Comparison of ENCODE assay signal across 21 cellular contexts in the genomic region with DNA sequence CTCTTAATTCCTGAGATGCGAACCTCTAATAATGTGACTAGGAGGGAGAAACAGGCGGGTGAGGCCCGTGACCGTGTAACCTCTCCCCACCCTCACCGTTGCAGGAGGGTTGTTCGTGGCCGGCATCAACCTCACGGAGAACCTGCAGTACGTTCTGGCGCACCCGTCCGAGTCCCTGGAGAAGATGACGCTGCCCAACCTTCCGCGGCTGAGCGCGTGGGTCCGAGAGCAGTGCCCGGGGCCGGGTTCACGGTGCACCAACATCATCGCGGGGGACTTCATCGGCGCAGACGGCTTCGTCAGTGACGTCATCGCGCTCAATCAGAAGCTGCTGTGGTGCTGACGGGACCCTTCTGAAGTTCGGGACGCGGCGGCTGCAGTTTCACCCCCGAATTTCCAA. TPM values are rescaled to one million over a fixed set of nuclear protein-coding genes. Genes with fewer than 3 reads are reported as not detected.
A peak's percentile ranks its signal among the peaks of the same experiment; 100 is the strongest.
DNase-seq lines count a peak whose midpoint lies in the region; ATAC-seq, FAIRE-seq and TF ChIP-seq lines count a peak whose summit lies in the region.
"Had no signal": no experiment of that assay in that cellular context is flagged by ENCODE, and none has a peak within 500 bp of the region (broad histone marks: within the 10 kb centered on the region; RNA-seq: fewer than 3 reads in every experiment).

No MANE protein-coding gene starts in this region.

- no peak overlapping the region for H3K56ac ChIP-seq in H9 (ENCODE audit: insufficient read length, low read depth, low read length)

- no peak for TF ChIP-seq RAD21 in GM12878 (IDR thresholded peaks at IDR 0.05; ENCODE audit: insufficient read depth, low read depth, low read length)

- H3K4me1 ChIP-seq in GM12878 (ENCODE audit: control insufficient read depth, insufficient read depth, low read length) (no peaks in the 10 kb centered on the region), left lung (no peaks in the 10 kb centered on the region), sigmoid colon (no peaks in the 10 kb centered on the region), H9 (ENCODE audit: insufficient read depth, low read length) (no peaks in the 10 kb centered on the region)
- H3K4me1 ChIP-seq: Caco-2 had no signal

- in situ Hi-C loops in GM12878 (cut with MboI): no loop called here

- H2AFZ ChIP-seq in GM12878 (ENCODE audit: control insufficient read depth, low read depth, low read length) (no peak overlapping the region), H9 (ENCODE audit: low read length) (no peak overlapping the region)

- H3K36me3 Mint-ChIP-seq in H9 (ENCODE audit: insufficient read depth in 1 of 3, low read depth in 3 of 3): peaks cover 60 to 75% (median 71%) of the 10 kb centered on the region in 3 experiments

- H3K9me3 ChIP-seq in GM12878 (replicated peaks; ENCODE audit: control insufficient read depth, insufficient read depth, low read length): no peaks in the 10 kb centered on the region; the same call in 2 of the 3 replicates
- no peaks in the 10 kb centered on the region for H3K9me3 ChIP-seq in left lung
- no peaks in the 10 kb centered on the region for H3K9me3 ChIP-seq in sigmoid colon
- no peaks in the 10 kb centered on the region for H3K9me3 ChIP-seq in H9 (ENCODE audit: control insufficient read depth, low read depth, low read length)
- H3K9me3 ChIP-seq: Caco-2, SK-N-SH had no signal

- no peaks in the 10 kb centered on the region for H3K4me1 Mint-ChIP-seq in H9
- H3K4me1 Mint-ChIP-seq: CD4-positive, alpha-beta memory T cell had no signal

- no peak overlapping the region for H3K18ac ChIP-seq in H9 (ENCODE audit: insufficient read length, low read depth, low read length)

- H3K23me2 ChIP-seq in H9 (ENCODE audit: insufficient read length, low read depth, low read length, poor library complexity, severe bottlenecking): no peaks in the 10 kb centered on the region

- H3K9me3 Mint-ChIP-seq in H9: no peaks in the 10 kb centered on the region

- no peak for TF ChIP-seq CTCF in GM12878 (IDR thresholded peaks at IDR 0.05 in 2 of 3, conservative IDR thresholded peaks at IDR 0.05 in 1 of 3; ENCODE audit: control insufficient read depth in 2 of 3, extremely low read depth in 1 of 3, insufficient read depth in 1 of 3, low read depth in 3 of 3, low read length in 3 of 3)
- TF ChIP-seq CTCF in left lung (IDR thresholded peaks at IDR 0.05): no peak
- TF ChIP-seq CTCF in sigmoid colon (IDR thresholded peaks at IDR 0.05): no peak
- no peak for TF ChIP-seq CTCF in H9 (conservative IDR thresholded peaks at IDR 0.05)

- no peak for FAIRE-seq in GM12878 (lab: Jason Lieb, UNC)
- FAIRE-seq: GM18507 had no signal

- SMC1A ChIA-PET in GM12878 (lab: Charles Lee; ENCODE audit: uncharacterized antibody, unreplicated experiment): no interaction called here

- no peak overlapping the region for H2BK120ac ChIP-seq in H9 (ENCODE audit: low read depth, low read length, poor library complexity, severe bottlenecking)

- no peak overlapping the region for H2AK5ac ChIP-seq in H9 (ENCODE audit: insufficient read length, low read length)

- RAD21 ChIA-PET in GM12878 (lab: Charles Lee; ENCODE audit: unreplicated experiment): no interaction called here

- H3K36me3 ChIP-seq in H7 (replicated peaks; ENCODE audit: control insufficient read depth, insufficient read depth, low read length): peaks cover 27% of the 10 kb centered on the region
- peaks cover 0 to 1% of the 10 kb centered on the region in 2 experiments; a peak in 3 of 4 replicates for H3K36me3 ChIP-seq in GM12878 (ENCODE audit: control insufficient read depth in 2 of 2, insufficient read depth in 2 of 2, low read length in 1 of 2)
- peaks cover 0 to 68% of the 10 kb centered on the region in 2 donors for H3K36me3 ChIP-seq in left lung
- peaks cover 0 to 56% (median 6%) of the 10 kb centered on the region in 4 donors for H3K36me3 ChIP-seq in sigmoid colon

- no peak overlapping the region for H2BK15ac ChIP-seq in H9 (ENCODE audit: low read depth, low read length)

- H3K79me2 ChIP-seq in GM12878 (ENCODE audit: control insufficient read depth, insufficient read depth, low read length) (no peaks in the 10 kb centered on the region), H9 (ENCODE audit: insufficient read depth, low read length) (no peaks in the 10 kb centered on the region)

- no peak overlapping the region for H3K9ac ChIP-seq in GM12878 (ENCODE audit: control insufficient read depth, insufficient read depth, low read length)
- no peak overlapping the region for H3K9ac ChIP-seq in H9 (ENCODE audit: extremely low read depth, insufficient read length, low read length)
- H3K9ac ChIP-seq: SK-N-SH had no signal

- no peak overlapping the region for H2BK12ac ChIP-seq in H9 (ENCODE audit: insufficient read length, low read depth, low read length)

- no peaks in the 10 kb centered on the region for H3K79me1 ChIP-seq in H9 (ENCODE audit: insufficient read depth, low read depth, low read length, poor library complexity, severe bottlenecking)

- no peak overlapping the region for H2BK20ac ChIP-seq in H9 (ENCODE audit: low read depth, low read length, poor library complexity, severe bottlenecking)

- 96% methylated on average over 35 of the region's 36 CpGs for WGBS in GM12878 (ENCODE audit: insufficient coverage, insufficient replicate concordance, low lambda C conversion rate, missing lambda C conversion rate)
- WGBS in sigmoid colon, 2 donors: 97% methylated on average over 36 of the region's 36 CpGs
- no CpG with 5 or more reads among the region's 36 CpGs for WGBS in H9 (ENCODE audit: extremely low coverage, insufficient read length, low lambda C conversion rate)

- H4K5ac ChIP-seq in H9 (ENCODE audit: insufficient read length, low read depth, low read length): no peak overlapping the region

- H3K4me3 ChIP-seq in H7 (ENCODE audit: insufficient read depth, low read depth, low read length): no peak overlapping the region
- no peak overlapping the region for H3K4me3 ChIP-seq in GM12878
- no peak overlapping the region for H3K4me3 ChIP-seq in left lung
- no peak overlapping the region for H3K4me3 ChIP-seq in sigmoid colon

- no peak for ATAC-seq in GM12878
- ATAC-seq in left lung: no peak

- TF ChIP-seq POLR2A in GM12878 (IDR thresholded peaks at IDR 0.05; ENCODE audit: low read depth, low read length): peak; percentile 20; the same call in 1 of the 2 replicates
- no peak for TF ChIP-seq POLR2A in sigmoid colon (IDR thresholded peaks at IDR 0.05)

- no peaks in the 10 kb centered on the region for H4K20me1 ChIP-seq in GM12878 (ENCODE audit: control insufficient read depth, insufficient read depth)
- no peaks in the 10 kb centered on the region for H4K20me1 ChIP-seq in H9 (ENCODE audit: control insufficient read depth, insufficient read depth, insufficient read length)

- no peak overlapping the region for H3K4ac ChIP-seq in H9 (ENCODE audit: low read depth, low read length)

- POLR2A ChIA-PET in GM12878 (lab: Charles Lee): no interaction called here

- no peak overlapping the region for H3K14ac ChIP-seq in H9 (ENCODE audit: insufficient read depth, low read length)

- BruUV-seq in GM12878 (replicated peaks; lab: Mats Ljungman, UMichigan): no TSS peak

- no peak overlapping the region for H3K23ac ChIP-seq in H9 (ENCODE audit: insufficient read length, low read depth, low read length)

- no peak overlapping the region; a peak in 1 of 7 replicates for H3K27ac Mint-ChIP-seq in H9
- H3K27ac Mint-ChIP-seq: CD4-positive, alpha-beta memory T cell had no signal

- TF ChIP-seq EP300 in GM12878 (IDR thresholded peaks at IDR 0.05; ENCODE audit: borderline replicate concordance in 1 of 2, control insufficient read depth in 1 of 2, low read depth in 2 of 2, low read length in 2 of 2) (no peak), sigmoid colon (IDR thresholded peaks at IDR 0.05) (no peak)

- CTCF ChIA-PET in GM12878 (lab: Yijun Ruan, JAX): no interaction called here

- no peak overlapping the region for H4K8ac ChIP-seq in H9 (replicated peaks; ENCODE audit: insufficient read length, low read depth, low read length)

- intact Hi-C loops in GM12878 (cut with micrococcal nuclease; ENCODE audit: unreplicated experiment) (no loop called here), left lung (cut with DNase I) (no loop called here), sigmoid colon (cut with DNase I) (no loop called here)

- H3K27me3 ChIP-seq in H7 (ENCODE audit: control insufficient read depth, insufficient read depth, low read length) (no peaks in the 10 kb centered on the region), GM12878 (replicated peaks in 1 of 2; ENCODE audit: control insufficient read depth in 2 of 2, insufficient read depth in 2 of 2, low read length in 1 of 2) (no peaks in the 10 kb centered on the region), left lung (no peaks in the 10 kb centered on the region), sigmoid colon (no peaks in the 10 kb centered on the region), H9 (ENCODE audit: insufficient read depth, low read length) (no peaks in the 10 kb centered on the region)

- H4K91ac ChIP-seq in H9 (ENCODE audit: insufficient read length, low read depth, low read length): no peak overlapping the region

- no peak overlapping the region for H3T11ph ChIP-seq in H9 (ENCODE audit: low read length)

- H3K27me3 Mint-ChIP-seq in H9 (ENCODE audit: low read depth): no peaks in the 10 kb centered on the region
- H3K27me3 Mint-ChIP-seq: CD4-positive, alpha-beta memory T cell had no signal

- no peak overlapping the region for H3K27ac ChIP-seq in GM12878 (ENCODE audit: control insufficient read depth, insufficient read depth)
- H3K27ac ChIP-seq in left lung: no peak overlapping the region
- H3K27ac ChIP-seq in sigmoid colon: no peak overlapping the region
- H3K27ac ChIP-seq in H9 (ENCODE audit: insufficient read length, low read depth, low read length): no peak overlapping the region

- H3K4me2 ChIP-seq in GM12878 (ENCODE audit: control insufficient read depth, insufficient read depth): no peak overlapping the region
- H3K4me2 ChIP-seq in H9 (ENCODE audit: insufficient read depth, insufficient read length, low read length): no peak overlapping the region
- H3K4me2 ChIP-seq: SK-N-SH had no signal

- no peak overlapping the region for H3K4me3 Mint-ChIP-seq in H9
- H3K4me3 Mint-ChIP-seq: CD4-positive, alpha-beta memory T cell had no signal

- DNase-seq in H7 (peak; percentile 17), GM12878 (ENCODE audit: low read depth, low spot score) (no peak), left lung (peak; percentile 24 to 75), sigmoid colon (peak; percentile 66), kidney glomerular epithelial cell (lab: John Stamatoyannopoulos, UW) (no peak), GOT3 (lab: John Stamatoyannopoulos, UW) (no peak), H9 (no peak)
- DNase-seq: Caco-2, DMS 273 treated with DMSO at 0.1 percent for 48 hours, DND-41, KBM-7, MM.1S, NCI-H1048, NCI-H1417 treated with DMSO at 0.1 percent for 48 hours, NCI-H187, NCI-H446 treated with DMSO at 0.1 percent for 48 hours, NCI-H526 treated with DMSO at 0.1 percent for 48 hours, SHP77 treated with DMSO at 0.1 percent for 48 hours, SK-N-SH had no signal

- H2BK5ac ChIP-seq in H9 (ENCODE audit: insufficient read length, low read length): no peak overlapping the region

RNA-seq across cellular contexts. Expression of a gene that starts 17.8 kb away (rescaled TPM):
- 86.3 and 92.0 TPM in 2 replicates for total RNA-seq in H7 (2014; rRNA removed; shearing (Covaris generic))
- 66.9 and 72.5 TPM in 2 replicates for total RNA-seq in GM12878 (2013; cell fraction: nucleolus; rRNA removed)
- total RNA-seq in GM12878 (2014; rRNA removed) (23.6 and 28.8 TPM in 2 replicates), GM12878 (2014; rRNA removed; fragmentation: Illumina TruSeq; extraction: Trizol) (12.2 and 14.8 TPM in 2 replicates), GM12878 (2021) (27.5 and 28.6 TPM in 2 replicates), left lung (10 to 100 TPM; 17.0 to 17.8 TPM), sigmoid colon (1 to 10 TPM; 2.5 to 6.8 (median 3.6) TPM), H9 (2021) (96.5 and 96.9 TPM in 2 replicates)
- 16.7 TPM for polyA plus RNA-seq in GM12878 (2011; ENCODE audit: low read depth)
- polyA plus RNA-seq in GM12878 (2011; rRNA removed) (24.7 and 49.7 TPM in 2 replicates), GM12878 (2014; fragmentation: Illumina TruSeq; extraction: Trizol) (12.5 and 21.2 TPM in 2 replicates), GM12878 (2014; fragmentation: Nextera tagmentation; extraction: Ambion mirVana) (1 to 10 TPM; 2.4 to 3.4 TPM), GM12878 (2014; rRNA removed) (49.7 and 49.8 TPM in 2 replicates), GM12878 (2016; fragmentation: Nextera tagmentation; extraction: Ambion mirVana) (10 to 100 TPM; 11.2 to 11.6 TPM), sigmoid colon (10 to 100 TPM in 1 of 3 donors, 1 to 10 TPM in 2; 5.1 to 29.8 (median 9.6) TPM)
- polyA plus RNA-seq in GM12878 (2011; cell fraction: cytosol; rRNA removed): 65.3 and 73.9 TPM in 2 replicates
- polyA plus RNA-seq in GM12878 (2011; cell fraction: nucleus; rRNA removed): 128 and 175 TPM in 2 replicates
- polyA plus RNA-seq in GM12878 (2012): 28.7 and 35.2 TPM in 2 replicates
- polyA minus RNA-seq in GM12878 (2011; rRNA and poly(A)+ RNA removed): 46.4 and 79.6 TPM in 2 replicates
- 37.4 and 40.9 TPM in 2 replicates for polyA minus RNA-seq in GM12878 (2011; cell fraction: cytosol; rRNA and poly(A)+ RNA removed)
- 21.3 and 30.1 TPM in 2 replicates for polyA minus RNA-seq in GM12878 (2011; cell fraction: nucleus; rRNA and poly(A)+ RNA removed)

RNA-seq across cellular contexts. Expression of a gene that starts 19.6 kb away (rescaled TPM):
- total RNA-seq in H7 (2014; rRNA removed; shearing (Covaris generic)): 38.4 and 48.9 TPM in 2 replicates
- 16.9 and 20.4 TPM in 2 replicates for total RNA-seq in GM12878 (2013; cell fraction: nucleolus; rRNA removed)
- total RNA-seq in GM12878 (2014; rRNA removed): 42.7 and 49.1 TPM in 2 replicates
- 11.6 and 14.7 TPM in 2 replicates for total RNA-seq in GM12878 (2014; rRNA removed; fragmentation: Illumina TruSeq; extraction: Trizol)
- 65.9 and 71.0 TPM in 2 replicates for total RNA-seq in GM12878 (2021)
- 15.0 TPM for polyA plus RNA-seq in GM12878 (2011; ENCODE audit: low read depth)
- polyA plus RNA-seq in GM12878 (2011; rRNA removed): 10.6 and 27.5 TPM in 2 replicates
- 37.2 and 59.1 TPM in 2 replicates for polyA plus RNA-seq in GM12878 (2011; cell fraction: cytosol; rRNA removed)
- polyA plus RNA-seq in GM12878 (2011; cell fraction: nucleus; rRNA removed): 60.0 and 78.8 TPM in 2 replicates
- 40.8 and 42.6 TPM in 2 replicates for polyA plus RNA-seq in GM12878 (2012)
- 4.8 and 8.6 TPM in 2 replicates for polyA plus RNA-seq in GM12878 (2014; fragmentation: Illumina TruSeq; extraction: Trizol)
- 1 to 10 TPM in 1 of 2 experiments, under 1 TPM in 1; 0.31 to 1.9 TPM for polyA plus RNA-seq in GM12878 (2014; fragmentation: Nextera tagmentation; extraction: Ambion mirVana)
- polyA plus RNA-seq in GM12878 (2014; rRNA removed): 48.2 and 55.5 TPM in 2 replicates
- 10 to 100 TPM in 1 of 2 experiments, 1 to 10 TPM in 1; 8.5 to 46.1 TPM for polyA plus RNA-seq in GM12878 (2016; fragmentation: Nextera tagmentation; extraction: Ambion mirVana)
- 20.8 and 31.1 TPM in 2 replicates for polyA minus RNA-seq in GM12878 (2011; rRNA and poly(A)+ RNA removed)
- 14.2 and 16.7 TPM in 2 replicates for polyA minus RNA-seq in GM12878 (2011; cell fraction: cytosol; rRNA and poly(A)+ RNA removed)
- 8.3 and 17.0 TPM in 2 replicates for polyA minus RNA-seq in GM12878 (2011; cell fraction: nucleus; rRNA and poly(A)+ RNA removed)
- total RNA-seq in left lung: 10 to 100 TPM; 41.0 to 57.8 TPM
- total RNA-seq in sigmoid colon: 10 to 100 TPM; 22.4 to 40.3 (median 30.9) TPM
- polyA plus RNA-seq in sigmoid colon: 10 to 100 TPM; 36.0 to 65.8 (median 36.5) TPM
- total RNA-seq in H9 (2021): 64.0 and 64.5 TPM in 2 replicates

Comparison
In these comparisons a context has a peak if more than half of its experiments do, and no peak if none do; other contexts are left out.
1. DNase-seq: peak in H7 (single experiment), left lung (2 of 2) and sigmoid colon (single experiment); none in GM12878 (single experiment), kidney glomerular epithelial cell (single experiment), GOT3 (single experiment) and H9 (single experiment).